Comparison of ENCODE assay signal across 1 cellular context in genomic region chr21:41600961-41601572, GRCh38.
TF ChIP-seq lines count a peak whose summit lies in the region.

No MANE protein-coding gene starts in this region.

TF ChIP-seq in GM12878, 131 proteins besides CTCF, POLR2A, EP300 and RAD21:
- TF ChIP-seq PRDM15 (CRISPR knock-in tag; IDR thresholded peaks at IDR 0.05) (no peak), SMAD1 (IDR thresholded peaks at IDR 0.05; ENCODE audit: low read depth, partially characterized antibody) (no peak), RAD51 (IDR thresholded peaks at IDR 0.05) (no peak), GABPA (IDR thresholded peaks at IDR 0.05; ENCODE audit: low read depth) (no peak), ATF3 (IDR thresholded peaks at IDR 0.05; ENCODE audit: borderline replicate concordance, extremely low read depth, low read depth, low read length) (no peak), ZSCAN29 (IDR thresholded peaks at IDR 0.05) (no peak), ATF2 (IDR thresholded peaks at IDR 0.05; ENCODE audit: low read length) (no peak), NFXL1 (IDR thresholded peaks at IDR 0.05; ENCODE audit: borderline replicate concordance) (no peak), JUNB (IDR thresholded peaks at IDR 0.05) (no peak), SMC3 (IDR thresholded peaks at IDR 0.05; ENCODE audit: borderline replicate concordance, low read length) (no peak), ZNF622 (IDR thresholded peaks at IDR 0.05) (no peak), ZBTB33 (IDR thresholded peaks at IDR 0.05) (no peak), NR2C1 (IDR thresholded peaks at IDR 0.05) (no peak), LARP7 (IDR thresholded peaks at IDR 0.05) (no peak)
- TF ChIP-seq, protein P1, sequence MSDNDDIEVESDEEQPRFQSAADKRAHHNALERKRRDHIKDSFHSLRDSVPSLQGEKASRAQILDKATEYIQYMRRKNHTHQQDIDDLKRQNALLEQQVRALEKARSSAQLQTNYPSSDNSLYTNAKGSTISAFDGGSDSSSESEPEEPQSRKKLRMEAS (IDR thresholded peaks at IDR 0.05; ENCODE audit: low read depth, low read length): no peak
